1 cellular context compared by ENCODE assay signal in the genomic region with DNA sequence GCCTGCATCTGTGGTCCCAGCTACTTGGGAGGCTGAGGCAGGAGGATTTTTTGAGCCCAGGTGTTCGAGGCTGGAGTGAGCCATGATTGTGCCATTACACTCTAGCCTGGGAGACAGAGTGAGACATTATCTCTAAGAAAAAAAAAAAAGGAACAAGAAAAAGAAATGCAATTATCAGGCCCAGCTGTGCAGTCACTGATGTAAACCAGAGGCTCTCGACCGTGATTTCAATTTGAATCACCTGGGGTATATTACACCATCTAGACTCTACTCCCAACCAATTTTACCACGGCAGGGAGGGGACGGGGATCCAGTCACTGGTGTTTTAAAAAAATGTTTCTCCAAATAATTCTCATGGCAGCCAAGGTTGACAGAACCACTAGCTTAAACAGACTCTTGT.
TF ChIP-seq lines count a peak whose summit lies in the region.

No MANE protein-coding gene starts in this region.

TF ChIP-seq in GM12878, 131 proteins besides CTCF, POLR2A, EP300 and RAD21:
- TF ChIP-seq BRCA1 (IDR thresholded peaks at IDR 0.05; ENCODE audit: low read depth, low read length) (no peak), HDAC2 (IDR thresholded peaks at IDR 0.05) (no peak), BCL11A (IDR thresholded peaks at IDR 0.05; ENCODE audit: low read depth, low read length) (0 out of 2 replicates have a peak, but pooled peaks have one; percentile 17), CEBPB (IDR thresholded peaks at IDR 0.05; ENCODE audit: borderline replicate concordance in 1 of 2, low read depth in 2 of 2, low read length in 2 of 2) (no peak)
- TF ChIP-seq, protein P1, sequence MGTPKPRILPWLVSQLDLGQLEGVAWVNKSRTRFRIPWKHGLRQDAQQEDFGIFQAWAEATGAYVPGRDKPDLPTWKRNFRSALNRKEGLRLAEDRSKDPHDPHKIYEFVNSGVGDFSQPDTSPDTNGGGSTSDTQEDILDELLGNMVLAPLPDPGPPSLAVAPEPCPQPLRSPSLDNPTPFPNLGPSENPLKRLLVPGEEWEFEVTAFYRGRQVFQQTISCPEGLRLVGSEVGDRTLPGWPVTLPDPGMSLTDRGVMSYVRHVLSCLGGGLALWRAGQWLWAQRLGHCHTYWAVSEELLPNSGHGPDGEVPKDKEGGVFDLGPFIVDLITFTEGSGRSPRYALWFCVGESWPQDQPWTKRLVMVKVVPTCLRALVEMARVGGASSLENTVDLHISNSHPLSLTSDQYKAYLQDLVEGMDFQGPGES (IDR thresholded peaks at IDR 0.05) = no peak
- TF ChIP-seq, protein P2, sequence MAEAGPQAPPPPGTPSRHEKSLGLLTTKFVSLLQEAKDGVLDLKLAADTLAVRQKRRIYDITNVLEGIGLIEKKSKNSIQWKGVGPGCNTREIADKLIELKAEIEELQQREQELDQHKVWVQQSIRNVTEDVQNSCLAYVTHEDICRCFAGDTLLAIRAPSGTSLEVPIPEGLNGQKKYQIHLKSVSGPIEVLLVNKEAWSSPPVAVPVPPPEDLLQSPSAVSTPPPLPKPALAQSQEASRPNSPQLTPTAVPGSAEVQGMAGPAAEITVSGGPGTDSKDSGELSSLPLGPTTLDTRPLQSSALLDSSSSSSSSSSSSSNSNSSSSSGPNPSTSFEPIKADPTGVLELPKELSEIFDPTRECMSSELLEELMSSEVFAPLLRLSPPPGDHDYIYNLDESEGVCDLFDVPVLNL (IDR thresholded peaks at IDR 0.05; ENCODE audit: low read depth, low read length) = no peak
